13 cellular contexts compared by ENCODE assay signal in the genomic region with DNA sequence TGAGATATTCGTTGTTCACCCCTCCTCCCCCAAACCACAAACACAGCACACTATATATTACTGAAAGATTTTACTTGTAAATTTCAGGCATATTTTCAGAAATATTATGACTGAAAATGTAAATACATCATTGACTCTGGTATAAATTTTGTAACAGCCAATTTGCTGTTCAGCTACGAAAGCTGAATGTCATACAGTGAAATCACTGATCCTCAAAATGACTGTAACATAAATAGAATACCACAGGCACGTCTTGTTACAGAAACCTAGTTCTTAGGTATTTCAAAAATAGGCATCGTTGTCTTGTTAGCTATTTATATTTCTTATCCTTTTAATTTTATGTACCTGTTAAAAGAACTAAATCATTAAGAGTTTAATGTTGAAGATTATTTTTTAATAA. TPM values are rescaled to one million over a fixed set of nuclear protein-coding genes. Genes with fewer than 3 reads are reported as not detected.
DNase-seq lines count a peak whose midpoint lies in the region; ATAC-seq and TF ChIP-seq lines count a peak whose summit lies in the region.
"Had no signal": no experiment of that assay in that cellular context is flagged by ENCODE, and none has a peak within 500 bp of the region (broad histone marks: within the 10 kb centered on the region; RNA-seq: fewer than 3 reads in every experiment).

No MANE protein-coding gene starts in this region.

- H3K27me3 ChIP-seq in uterus = no peaks in the 10 kb centered on the region

- intact Hi-C loops in uterus (cut with DNase I; ENCODE audit: low total_unique reads) = no loop called here

- H3K4me3 ChIP-seq in uterus = no peak overlapping the region

- H3K27ac ChIP-seq in uterus = no peak overlapping the region

- H3K9me3 ChIP-seq in uterus = no peaks in the 10 kb centered on the region

- H3K4me1 ChIP-seq in uterus = no peaks in the 10 kb centered on the region

- TF ChIP-seq POLR2A in uterus (IDR thresholded peaks at IDR 0.05) = no peak
- TF ChIP-seq POLR2A in erythroblast (IDR thresholded peaks at IDR 0.05; ENCODE audit: low read length) = no peak

- ATAC-seq in GM18498 (IDR thresholded peaks at IDR 0.05; ENCODE audit: unreplicated experiment) (peak; percentile 61), HG02884 (IDR thresholded peaks at IDR 0.05; ENCODE audit: unreplicated experiment) (peak; percentile 73), HG03575 (IDR thresholded peaks at IDR 0.05; ENCODE audit: extremely low read depth, insufficient number of reproducible peaks, low FRiP score, unreplicated experiment) (peak; percentile 82)
- ATAC-seq: natural killer cell treated with Interleukin-12 subunit alpha and Interleukin-12 subunit beta and Interleukin-15 and Interleukin-18, amount 100 ng/mL, for 72 hours; Right ventricle myocardium inferior had no signal

- no peaks in the 10 kb centered on the region for H3K36me3 ChIP-seq in uterus

- TF ChIP-seq CTCF in GM20000 (IDR thresholded peaks at IDR 0.05; ENCODE audit: extremely low read depth, missing control alignments) (no peak), uterus (IDR thresholded peaks at IDR 0.05) (no peak)

- DNase-seq in GM20000 (ENCODE audit: low spot score) (peak; percentile 46), AG20443 (ENCODE audit: low spot score) (no peak), uterus (no peak), erythroblast (lab: John Stamatoyannopoulos, UW) (no peak), iPS-NIHi7 (ENCODE audit: extremely low spot score) (no peak)
- DNase-seq: activated CD4-positive, alpha-beta T cell treated with anti-CD3 and anti-CD28 coated beads, Interleukin-2, amount 50 U/mL, for 48 hours; MM.1S; T1000 had no signal

RNA-seq across cellular contexts. Expression of a gene that starts 15.1 kb away (rescaled TPM):
- total RNA-seq in uterus = 10 to 100 TPM in 3 of 4 donors, 1 to 10 TPM in 1; 7.9 to 48.3 (median 14.7) TPM
